8 cellular contexts compared by ENCODE assay signal in the genomic region with DNA sequence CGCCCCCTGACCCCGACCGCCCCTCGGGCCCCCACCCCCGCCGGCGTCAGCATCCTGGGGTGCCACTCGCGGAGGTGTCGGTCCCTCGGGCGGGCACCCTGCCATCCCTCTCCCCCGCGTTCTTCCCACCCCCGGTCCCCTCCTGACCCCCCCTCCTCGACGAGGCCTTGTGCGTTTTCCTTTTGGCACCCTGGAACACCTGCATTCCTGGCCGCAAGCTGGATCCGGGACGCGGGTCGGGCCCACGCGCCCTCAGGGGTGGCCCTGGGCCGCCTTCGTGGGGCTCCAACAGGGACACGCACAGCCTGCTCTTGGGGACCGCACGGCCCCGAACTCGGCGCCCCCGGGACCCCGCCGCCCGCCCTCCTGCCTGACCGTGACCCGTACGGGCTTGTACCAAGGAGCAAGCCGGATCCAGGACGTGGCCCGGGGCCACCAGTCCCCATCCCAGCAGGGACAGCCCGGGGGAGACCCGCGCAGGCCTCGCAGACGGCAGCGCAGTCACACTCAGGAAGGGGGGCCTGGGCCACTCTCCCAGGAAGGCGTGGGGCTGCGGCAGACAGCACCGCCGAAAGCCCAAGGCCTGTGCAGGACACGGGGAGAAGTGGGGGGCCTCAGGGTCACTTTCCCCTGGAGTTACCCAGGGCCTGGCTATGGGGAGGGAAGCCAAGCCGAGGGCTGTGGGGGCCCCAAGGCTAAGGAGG. TPM values are rescaled to one million over a fixed set of nuclear protein-coding genes. Genes with fewer than 3 reads are reported as not detected.
DNase-seq lines count a peak whose midpoint lies in the region; ATAC-seq and TF ChIP-seq lines count a peak whose summit lies in the region.

No MANE protein-coding gene starts in this region.

- ATAC-seq in omental fat pad (ENCODE audit: low FRiP score) = peak; percentile 3

- H3K27me3 Mint-ChIP-seq in Calu3 (ENCODE audit: unreplicated experiment) = peaks cover 9% of the 10 kb centered on the region

- H3K4me2 ChIP-seq in DOHH2 (ENCODE audit: low read length) = peak overlapping the region; percentile 69

- peaks cover 41% of the 10 kb centered on the region for H3K79me2 ChIP-seq in DOHH2 (ENCODE audit: control insufficient read depth, low read length)

- peaks cover 10% of the 10 kb centered on the region for H3K36me3 Mint-ChIP-seq in Calu3 (ENCODE audit: insufficient read depth, unreplicated experiment)

- H3K9me3 Mint-ChIP-seq in Calu3 (ENCODE audit: low read depth, unreplicated experiment) = no peaks in the 10 kb centered on the region

- TF ChIP-seq POLR2A in Peyer's patch (IDR thresholded peaks at IDR 0.05) = no peak

- CTCF ChIA-PET in Calu3 (lab: Charles Lee) = no interaction called here

- TF ChIP-seq CTCF in DOHH2 (IDR thresholded peaks at IDR 0.05; ENCODE audit: low read depth, low read length, poor library complexity, severe bottlenecking) (no peak), Peyer's patch (IDR thresholded peaks at IDR 0.05) (no peak), epithelial cell of esophagus (IDR thresholded peaks at IDR 0.05; ENCODE audit: insufficient read depth, low read depth, low read length, missing control alignments) (no peak), omental fat pad (IDR thresholded peaks at IDR 0.05) (no peak), Calu3 (IDR thresholded peaks at IDR 0.05; ENCODE audit: unreplicated experiment) (no peak)

- H3K4me1 ChIP-seq in DOHH2 (ENCODE audit: control insufficient read depth, low read length) = peaks cover 18% of the 10 kb centered on the region
- peaks cover 0 to 30% (median 14%) of the 10 kb centered on the region in 4 donors for H3K4me1 ChIP-seq in Peyer's patch

- peaks cover 45% of the 10 kb centered on the region for H3K27me3 ChIP-seq in DOHH2 (ENCODE audit: control insufficient read depth, low read length)
- H3K27me3 ChIP-seq in Peyer's patch = no peaks in the 10 kb centered on the region

- H3K27ac ChIP-seq in DOHH2 (ENCODE audit: low read depth, low read length) (no peak overlapping the region), Peyer's patch (peak overlapping the region; percentile 72 to 92 (median 80))

- in situ Hi-C loops in G401 (cut with HindIII; ENCODE audit: low sequenced_read_pairs) = no loop called here

- DNase-seq in Peyer's patch (peak in 2 of 3 donors; percentile 49 to 50), epithelial cell of esophagus (ENCODE audit: low read depth) (no peak), omental fat pad (ENCODE audit: low spot score) (peak; percentile 21), Calu3 (no peak), NCI-H526 treated with DMSO at 0.1 percent for 48 hours (lab: John Stamatoyannopoulos, UW) (no peak), G401 (ENCODE audit: low spot score) (no peak), hippocampal formation (lab: John Stamatoyannopoulos, UW) (no peak)

- H3F3A ChIP-seq in DOHH2 (ENCODE audit: control insufficient read depth, insufficient read depth) = 0 out of 2 replicates have a peak, but pooled peaks cover 3% of the 10 kb centered on the region

- intact Hi-C loops in Calu3 (cut with micrococcal nuclease; ENCODE audit: unreplicated experiment) = no loop called here

- no TSS peak for BruUV-seq in Calu3 (replicated peaks; lab: Mats Ljungman, UMichigan)

- H3K9me2 ChIP-seq in DOHH2 (replicated peaks; ENCODE audit: control insufficient read depth, low read length) = no peaks in the 10 kb centered on the region

- H3K4me1 Mint-ChIP-seq in Calu3 (ENCODE audit: low read depth, unreplicated experiment) = no peaks in the 10 kb centered on the region

- no peak overlapping the region for H3K4me3 Mint-ChIP-seq in Calu3 (ENCODE audit: low read depth, unreplicated experiment)

- no peaks in the 10 kb centered on the region for H4K20me1 ChIP-seq in DOHH2 (ENCODE audit: control insufficient read depth, insufficient read depth, low read depth, low read length)

- H3K36me3 ChIP-seq in DOHH2 (ENCODE audit: control insufficient read depth, low read length) = peaks cover 23% of the 10 kb centered on the region
- no peaks in the 10 kb centered on the region for H3K36me3 ChIP-seq in Peyer's patch

- H3K4me3 ChIP-seq in DOHH2 (ENCODE audit: low read length) (peak overlapping the region; percentile 84), Peyer's patch (peak overlapping the region; percentile 77 to 96 (median 85)), epithelial cell of esophagus (ENCODE audit: low read length) (peak overlapping the region; percentile 40)

- H3K9me3 ChIP-seq in DOHH2 (ENCODE audit: control insufficient read depth, insufficient read depth, low read length) (no peaks in the 10 kb centered on the region), Peyer's patch (no peaks in the 10 kb centered on the region)

- no peak overlapping the region for H3K27ac Mint-ChIP-seq in Calu3 (ENCODE audit: unreplicated experiment)

RNA-seq across cellular contexts. Expression of gene SLC19A1, which starts 0.6 kb away (rescaled TPM):
- 10 to 100 TPM; 10.7 to 70.8 (median 30.5) TPM for total RNA-seq in Peyer's patch
- total RNA-seq in omental fat pad = 10 to 100 TPM in 3 of 4 donors, 1 to 10 TPM in 1; 5.8 to 18.6 (median 14.6) TPM
- 21.4 and 25.5 TPM in 2 replicates for total RNA-seq in Calu3 (2022)
- 15.4 and 15.9 TPM in 2 replicates for total RNA-seq in G401 (2014; rRNA removed; shearing (Covaris generic))

Comparison
In these comparisons a context has a peak if more than half of its experiments do, and no peak if none do; other contexts are left out.
1. DNase-seq: peak in Peyer's patch (2 of 3) and omental fat pad (single experiment); none in epithelial cell of esophagus (single experiment), Calu3 (single experiment), NCI-H526 treated with DMSO at 0.1 percent for 48 hours (single experiment), G401 (single experiment) and hippocampal formation (0 of 2).
2. Peak in every context shown above with its lines, with median percentiles within 50 percentile points of each other: H3K4me3 ChIP-seq.